ENCODE assay signal across 1 cellular context in genomic region chr17:64234961-64235360, GRCh38.
TF ChIP-seq lines count a peak whose summit lies in the region.

No MANE protein-coding gene starts in this region.

TF ChIP-seq in WTC11, 78 proteins besides CTCF, POLR2A, EP300 and RAD21 (continued from another document):
- no peak for TF ChIP-seq ZBTB43 (CRISPR knock-in tag; IDR thresholded peaks at IDR 0.05)
- TF ChIP-seq ZNF219 (CRISPR knock-in tag; IDR thresholded peaks at IDR 0.05; ENCODE audit: borderline replicate concordance): no peak
- TF ChIP-seq, protein P1, sequence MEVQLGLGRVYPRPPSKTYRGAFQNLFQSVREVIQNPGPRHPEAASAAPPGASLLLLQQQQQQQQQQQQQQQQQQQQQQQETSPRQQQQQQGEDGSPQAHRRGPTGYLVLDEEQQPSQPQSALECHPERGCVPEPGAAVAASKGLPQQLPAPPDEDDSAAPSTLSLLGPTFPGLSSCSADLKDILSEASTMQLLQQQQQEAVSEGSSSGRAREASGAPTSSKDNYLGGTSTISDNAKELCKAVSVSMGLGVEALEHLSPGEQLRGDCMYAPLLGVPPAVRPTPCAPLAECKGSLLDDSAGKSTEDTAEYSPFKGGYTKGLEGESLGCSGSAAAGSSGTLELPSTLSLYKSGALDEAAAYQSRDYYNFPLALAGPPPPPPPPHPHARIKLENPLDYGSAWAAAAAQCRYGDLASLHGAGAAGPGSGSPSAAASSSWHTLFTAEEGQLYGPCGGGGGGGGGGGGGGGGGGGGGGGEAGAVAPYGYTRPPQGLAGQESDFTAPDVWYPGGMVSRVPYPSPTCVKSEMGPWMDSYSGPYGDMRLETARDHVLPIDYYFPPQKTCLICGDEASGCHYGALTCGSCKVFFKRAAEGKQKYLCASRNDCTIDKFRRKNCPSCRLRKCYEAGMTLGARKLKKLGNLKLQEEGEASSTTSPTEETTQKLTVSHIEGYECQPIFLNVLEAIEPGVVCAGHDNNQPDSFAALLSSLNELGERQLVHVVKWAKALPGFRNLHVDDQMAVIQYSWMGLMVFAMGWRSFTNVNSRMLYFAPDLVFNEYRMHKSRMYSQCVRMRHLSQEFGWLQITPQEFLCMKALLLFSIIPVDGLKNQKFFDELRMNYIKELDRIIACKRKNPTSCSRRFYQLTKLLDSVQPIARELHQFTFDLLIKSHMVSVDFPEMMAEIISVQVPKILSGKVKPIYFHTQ (CRISPR knock-in tag; IDR thresholded peaks at IDR 0.05): no peak
- TF ChIP-seq JAZF1 (CRISPR knock-in tag; IDR thresholded peaks at IDR 0.05): no peak
- TF ChIP-seq USF2 (CRISPR knock-in tag; IDR thresholded peaks at IDR 0.05): no peak
- TF ChIP-seq MXD4 (CRISPR knock-in tag; IDR thresholded peaks at IDR 0.05; ENCODE audit: borderline replicate concordance): no peak
- no peak for TF ChIP-seq ERG (CRISPR knock-in tag; IDR thresholded peaks at IDR 0.05)
